1 cellular context compared by ENCODE assay signal in genomic region chr2:24874025-24874424, GRCh38.
TF ChIP-seq lines count a peak whose summit lies in the region.

No MANE protein-coding gene starts in this region.

TF ChIP-seq in H1, 55 proteins besides CTCF, POLR2A, EP300 and RAD21:
- no peak for TF ChIP-seq KDM5A (IDR thresholded peaks at IDR 0.05; ENCODE audit: low read length)
- TF ChIP-seq CBX5 (IDR thresholded peaks at IDR 0.05; ENCODE audit: low read depth, low read length), result no peak
- no peak for TF ChIP-seq EGR1 (IDR thresholded peaks at IDR 0.05; ENCODE audit: borderline replicate concordance, low read depth, low read length)
- no peak for TF ChIP-seq YY1 (IDR thresholded peaks at IDR 0.05; ENCODE audit: low read depth, low read length)
- no peak for TF ChIP-seq ASH2L (IDR thresholded peaks at IDR 0.05; ENCODE audit: low read length)
- no peak for TF ChIP-seq SP2 (IDR thresholded peaks at IDR 0.05; ENCODE audit: low read length)
- no peak for TF ChIP-seq SP4 (IDR thresholded peaks at IDR 0.05; ENCODE audit: low read length)
- TF ChIP-seq SAP30 (IDR thresholded peaks at IDR 0.05; ENCODE audit: insufficient read depth, insufficient replicate concordance, low read length), result no peak
- TF ChIP-seq MAX (IDR thresholded peaks at IDR 0.05), result no peak
- no peak for TF ChIP-seq RBBP5 (IDR thresholded peaks at IDR 0.05; ENCODE audit: borderline replicate concordance, low read depth, low read length)
- no peak for TF ChIP-seq HDAC2 (IDR thresholded peaks at IDR 0.05; ENCODE audit: borderline replicate concordance in 1 of 2, low read depth in 2 of 2, low read length in 2 of 2)
- TF ChIP-seq USF2 (IDR thresholded peaks at IDR 0.05; ENCODE audit: low read length), result no peak
- TF ChIP-seq JUN (IDR thresholded peaks at IDR 0.05; ENCODE audit: low read depth, low read length), result no peak
- no peak for TF ChIP-seq RXRA (IDR thresholded peaks at IDR 0.05; ENCODE audit: insufficient read depth, low read depth, low read length)
- TF ChIP-seq TEAD4 (IDR thresholded peaks at IDR 0.05; ENCODE audit: low read depth, low read length), result no peak
- no peak for TF ChIP-seq SIX5 (IDR thresholded peaks at IDR 0.05; ENCODE audit: low read depth, low read length)
